9 cellular contexts compared by ENCODE assay signal in the genomic region with DNA sequence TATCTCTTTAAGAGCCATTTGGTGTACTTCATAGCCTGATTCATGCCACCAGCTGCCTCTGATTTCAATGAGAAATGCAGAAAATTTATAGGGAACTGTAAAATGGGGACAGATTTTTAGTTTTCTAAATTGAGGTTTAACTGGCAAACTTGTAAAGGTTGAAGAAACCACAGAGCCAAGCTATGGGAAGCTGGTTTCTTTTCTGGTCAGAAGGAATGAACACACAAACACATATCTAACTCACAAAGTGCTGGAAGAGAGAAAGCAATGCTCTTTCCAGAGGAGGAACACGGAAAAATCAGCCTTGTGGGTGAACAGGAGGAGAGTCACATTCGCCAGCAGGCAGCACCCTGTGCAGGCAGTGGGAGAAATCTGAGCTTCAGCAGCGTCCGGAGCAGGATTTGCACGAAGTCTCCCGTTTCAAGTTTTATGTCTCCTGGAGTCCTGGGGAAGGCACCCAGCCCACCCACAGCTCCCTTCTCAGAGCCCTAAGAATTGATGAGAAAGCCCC. TPM values are rescaled to one million over a fixed set of nuclear protein-coding genes. Genes with fewer than 3 reads are reported as not detected.
A peak's percentile ranks its signal among the peaks of the same experiment; 100 is the strongest.
DNase-seq lines count a peak whose midpoint lies in the region; ATAC-seq and TF ChIP-seq lines count a peak whose summit lies in the region.
"Had no signal": no experiment of that assay in that cellular context is flagged by ENCODE, and none has a peak within 500 bp of the region (broad histone marks: within the 10 kb centered on the region; RNA-seq: fewer than 3 reads in every experiment).

No MANE protein-coding gene starts in this region.

- intact Hi-C loops in dorsolateral prefrontal cortex (cut with DNase I) = no loop called here

- peaks cover 87% of the 10 kb centered on the region for H3K4me1 Mint-ChIP-seq in HFFc6 (ENCODE audit: low read depth)
- peaks cover 13% of the 10 kb centered on the region for H3K4me1 Mint-ChIP-seq in activated T-cell treated with anti-CD3 and anti-CD28 coated beads, Interleukin-2, amount 50 U/mL, for 72 hours (ENCODE audit: low read depth)

- H3F3A ChIP-seq in smooth muscle cell (ENCODE audit: low read depth) = peaks cover 4% of the 10 kb centered on the region

- DNase-seq in HFFc6 = peak; percentile 65
- DNase-seq in dorsolateral prefrontal cortex = peak in 3 of 10 donors; percentile 26 to 43 (median 38)
- DNase-seq in left kidney (ENCODE audit: low read depth, low spot score) = peak; percentile 78
- no peak for DNase-seq in smooth muscle cell (lab: John Stamatoyannopoulos, UW; ENCODE audit: unreplicated experiment)
- no peak for DNase-seq in DMS114 treated with DMSO at 0.1 percent for 48 hours (lab: John Stamatoyannopoulos, UW; ENCODE audit: unreplicated experiment)
- no peak for DNase-seq in COLO668 (lab: John Stamatoyannopoulos, UW; ENCODE audit: unreplicated experiment)
- no peak for DNase-seq in activated T-cell treated with anti-CD3 and anti-CD28 coated beads, Interleukin-2, amount 50 U/mL, for 72 hours
- DNase-seq: SIG-M5 had no signal

- H2AFZ ChIP-seq in smooth muscle cell (ENCODE audit: low read depth) = peak overlapping the region; percentile 13

- peak overlapping the region in 56 of 59 donors; percentile 3 to 62 (median 39) for H3K4me3 ChIP-seq in dorsolateral prefrontal cortex
- H3K4me3 ChIP-seq in smooth muscle cell = peak overlapping the region; percentile 46

- ATAC-seq in HG02884 (IDR thresholded peaks at IDR 0.05; ENCODE audit: unreplicated experiment) = no peak
- no peak for ATAC-seq in activated T-cell treated with anti-CD3 and anti-CD28 coated beads, Interleukin-2, amount 50 U/mL, for 72 hours (replicated peaks in 1 of 2)

- H3K79me2 ChIP-seq in smooth muscle cell (ENCODE audit: low read depth) = no peaks in the 10 kb centered on the region

- peak overlapping the region; percentile 39 for H3K9ac ChIP-seq in smooth muscle cell (ENCODE audit: low read depth)

- H3K9me3 ChIP-seq in smooth muscle cell (replicated peaks; ENCODE audit: low read depth) = no peaks in the 10 kb centered on the region

- peak overlapping the region; percentile 93 for H3K4me3 Mint-ChIP-seq in HFFc6
- no peak overlapping the region for H3K4me3 Mint-ChIP-seq in activated T-cell treated with anti-CD3 and anti-CD28 coated beads, Interleukin-2, amount 50 U/mL, for 72 hours

- no peaks in the 10 kb centered on the region for H3K36me3 ChIP-seq in smooth muscle cell (ENCODE audit: low read depth)

- H3K36me3 Mint-ChIP-seq in HFFc6 (ENCODE audit: low read depth) = peaks cover 21% of the 10 kb centered on the region; the same call in 1 of the 2 replicates
- H3K36me3 Mint-ChIP-seq in activated T-cell treated with anti-CD3 and anti-CD28 coated beads, Interleukin-2, amount 50 U/mL, for 72 hours (ENCODE audit: insufficient read depth in 2 of 2) = no peaks in the 10 kb centered on the region

- H3K4me1 ChIP-seq in smooth muscle cell (ENCODE audit: low read depth) = peaks cover 8% of the 10 kb centered on the region

- H3K27me3 Mint-ChIP-seq in HFFc6 (ENCODE audit: insufficient read depth) = no peaks in the 10 kb centered on the region; the same call in 1 of the 2 replicates
- peaks cover 67% of the 10 kb centered on the region for H3K27me3 Mint-ChIP-seq in activated T-cell treated with anti-CD3 and anti-CD28 coated beads, Interleukin-2, amount 50 U/mL, for 72 hours (ENCODE audit: low read depth)

- H3K27ac ChIP-seq in dorsolateral prefrontal cortex (peak overlapping the region in 29 of 59 donors; percentile 2 to 76 (median 48)), smooth muscle cell (ENCODE audit: low read depth) (peak overlapping the region; percentile 78)

- no peaks in the 10 kb centered on the region for H4K20me1 ChIP-seq in smooth muscle cell (ENCODE audit: low read depth)

- H3K9me3 Mint-ChIP-seq in HFFc6 = no peaks in the 10 kb centered on the region
- no peaks in the 10 kb centered on the region for H3K9me3 Mint-ChIP-seq in activated T-cell treated with anti-CD3 and anti-CD28 coated beads, Interleukin-2, amount 50 U/mL, for 72 hours

- under 1% methylated on average over 6 of the region's 6 CpGs for WGBS in smooth muscle cell (ENCODE audit: low lambda C conversion rate)

- peak overlapping the region; percentile 94 for H3K27ac Mint-ChIP-seq in HFFc6
- H3K27ac Mint-ChIP-seq in activated T-cell treated with anti-CD3 and anti-CD28 coated beads, Interleukin-2, amount 50 U/mL, for 72 hours = no peak overlapping the region

- H3K27me3 ChIP-seq in dorsolateral prefrontal cortex (peaks cover 0 to 3% (median 0%) of the 10 kb centered on the region in 45 donors), smooth muscle cell (ENCODE audit: low read depth) (no peaks in the 10 kb centered on the region)

- TF ChIP-seq CTCF in HFFc6 (IDR thresholded peaks at IDR 0.05) = no peak
- TF ChIP-seq CTCF in dorsolateral prefrontal cortex (IDR thresholded peaks at IDR 0.05 in 54 of 56, conservative IDR thresholded peaks at IDR 0.05 in 2 of 56; ENCODE audit: low read depth in 1 of 56, partially characterized antibody in 56 of 56) = no peak
- no peak for TF ChIP-seq CTCF in smooth muscle cell (IDR thresholded peaks at IDR 0.05; ENCODE audit: borderline replicate concordance, insufficient read depth, poor library complexity, severe bottlenecking)

- peak overlapping the region; percentile 86 for H3K4me2 ChIP-seq in smooth muscle cell

RNA-seq across cellular contexts. Expression of gene MASP1, which starts 0.5 kb away (rescaled TPM):
- total RNA-seq in HFFc6 (2021; fragmentation: NEBNext Ultra II Directional; extraction: Animal tissue kit (Norgen Biotek cat#: 25700)) = 100 to 1,000 TPM in 3 of 6 experiments, 10 to 100 TPM in 3; 31.5 to 133 (median 101) TPM
- total RNA-seq in dorsolateral prefrontal cortex = 10 to 100 TPM in 53 of 120 experiments, 1 to 10 TPM in 67; 3.2 to 33.8 (median 9.7) TPM
- 54.0 and 54.1 TPM in 2 replicates for total RNA-seq in smooth muscle cell
- 42.5 and 46.7 TPM in 2 replicates for polyA plus RNA-seq in smooth muscle cell
- not detected for total RNA-seq in activated T-cell treated with anti-CD3 and anti-CD28 coated beads, Interleukin-2, amount 50 U/mL, for 72 hours

Comparison
In these comparisons a context has a peak if more than half of its experiments do, and no peak if none do; other contexts are left out.
1. DNase-seq: peak in HFFc6 (single experiment) and left kidney (single experiment); none in smooth muscle cell (single experiment), DMS114 treated with DMSO at 0.1 percent for 48 hours (single experiment), COLO668 (single experiment) and activated T-cell treated with anti-CD3 and anti-CD28 coated beads, Interleukin-2, amount 50 U/mL, for 72 hours (0 of 2).
2. RNA of gene MASP1, which starts 0.5 kb away (total RNA-seq): 31.5 to 133 TPM in HFFc6, 54.0 to 54.1 TPM in smooth muscle cell and 3.2 to 33.8 TPM in dorsolateral prefrontal cortex; not detected in activated T-cell treated with anti-CD3 and anti-CD28 coated beads, Interleukin-2, amount 50 U/mL, for 72 hours; every median in the first group is over 4 times any median in the second.